Comparison of ENCODE assay signal across 8 cellular contexts in genomic region chr11:9459573-9460321, GRCh38. TPM values are rescaled to one million over a fixed set of nuclear protein-coding genes. Genes with fewer than 3 reads are reported as not detected.
DNase-seq lines count a peak whose midpoint lies in the region; ATAC-seq and TF ChIP-seq lines count a peak whose summit lies in the region.

No MANE protein-coding gene starts in this region.

- H3K36me3 ChIP-seq in IMR-90 (ENCODE audit: control insufficient read depth, insufficient read depth, low read length): no peaks in the 10 kb centered on the region
- H3K36me3 ChIP-seq in kidney epithelial cell (ENCODE audit: control insufficient read depth, insufficient read depth, low read length): no peaks in the 10 kb centered on the region

- H3K9me1 ChIP-seq in IMR-90 (ENCODE audit: insufficient read depth, low read length): no peaks in the 10 kb centered on the region

- H3K27ac Mint-ChIP-seq in CD4-positive, alpha-beta T cell: peak overlapping the region; percentile 100
- H3K27ac Mint-ChIP-seq in T-helper 1 cell treated with Interleukin-12 subunit alpha and Interleukin-12 subunit beta and Interleukin-4 antibody, amounts not matched to agents 30 μg/mL and 1 μg/mL, for 36 hours: peak overlapping the region; percentile 98

- H3K27me3 Mint-ChIP-seq in CD4-positive, alpha-beta T cell: no peaks in the 10 kb centered on the region
- no peaks in the 10 kb centered on the region for H3K27me3 Mint-ChIP-seq in T-helper 1 cell treated with Interleukin-12 subunit alpha and Interleukin-12 subunit beta and Interleukin-4 antibody, amounts not matched to agents 30 μg/mL and 1 μg/mL, for 36 hours (ENCODE audit: low read depth)

- TF ChIP-seq RAD21 in IMR-90 (IDR thresholded peaks at IDR 0.05; ENCODE audit: low read length): no peak

- TF ChIP-seq POLR2A in IMR-90 (IDR thresholded peaks at IDR 0.05; ENCODE audit: low read depth, low read length): no peak

- peak overlapping the region; percentile 98 for H4K5ac ChIP-seq in IMR-90 (ENCODE audit: low read depth, low read length)

- H3K56ac ChIP-seq in IMR-90 (ENCODE audit: extremely low read depth, insufficient read depth, low read length): peak overlapping the region; percentile 99

- H2BK20ac ChIP-seq in IMR-90 (ENCODE audit: low read depth, low read length): 0 out of 2 replicates have a peak overlapping the region, but pooled peaks have one; percentile 23

- H3K4me2 ChIP-seq in IMR-90 (ENCODE audit: low read depth, low read length): peak overlapping the region; percentile 94

- peak overlapping the region; percentile 95 for H3K9ac ChIP-seq in IMR-90 (ENCODE audit: low read depth, low read length)

- H4K91ac ChIP-seq in IMR-90 (ENCODE audit: insufficient read depth, low read depth, low read length): peak overlapping the region; percentile 100

- H3K4me3 Mint-ChIP-seq in CD4-positive, alpha-beta T cell: peak overlapping the region; percentile 99
- H3K4me3 Mint-ChIP-seq in T-helper 1 cell treated with Interleukin-12 subunit alpha and Interleukin-12 subunit beta and Interleukin-4 antibody, amounts not matched to agents 30 μg/mL and 1 μg/mL, for 36 hours: peak overlapping the region; percentile 98

- H3K4ac ChIP-seq in IMR-90 (ENCODE audit: low read depth, low read length): peak overlapping the region; percentile 100

- no peak for ATAC-seq in CD4-positive, alpha-beta T cell (ENCODE audit: poor library complexity)
- ATAC-seq in IMR-90 (ENCODE audit: low read depth) (no peak), HG03342 (IDR thresholded peaks at IDR 0.05; ENCODE audit: unreplicated experiment) (no peak), HG03442 (IDR thresholded peaks at IDR 0.05; ENCODE audit: unreplicated experiment) (no peak)

- H3K14ac ChIP-seq in IMR-90 (replicated peaks; ENCODE audit: low read depth, low read length): peak overlapping the region; percentile 100

- peaks cover 12 to 34% of the 10 kb centered on the region in 2 experiments for H3K79me1 ChIP-seq in IMR-90 (ENCODE audit: low read depth in 1 of 2, low read length in 2 of 2)

- DNase-seq in CD4-positive, alpha-beta T cell: peak in 7 of 10 experiments; percentile 5 to 11 (median 7)
- peak; percentile 64 for DNase-seq in IMR-90
- peak; percentile 28 for DNase-seq in central memory CD4-positive, alpha-beta T cell
- DNase-seq in kidney epithelial cell (ENCODE audit: low read depth): no peak
- DNase-seq in stimulated activated CD4-positive, alpha-beta T cell treated with anti-CD3 and anti-CD28 coated beads, Interleukin-1b, Interleukin-23, amount 100 ng/mL, for 48 hours: peak; percentile 36

- H2BK120ac ChIP-seq in IMR-90 (ENCODE audit: low read depth, low read length): peak overlapping the region; percentile 72

- TF ChIP-seq CTCF in CD4-positive, alpha-beta T cell (IDR thresholded peaks at IDR 0.05): no peak
- no peak; the same call in 1 of the 2 replicates for TF ChIP-seq CTCF in IMR-90 (conservative IDR thresholded peaks at IDR 0.05; ENCODE audit: low read depth, low read length)
- no peak for TF ChIP-seq CTCF in kidney epithelial cell (IDR thresholded peaks at IDR 0.05; ENCODE audit: insufficient read depth, low read length, poor library complexity, severe bottlenecking)

- peak overlapping the region; percentile 100 for H2AK5ac ChIP-seq in IMR-90 (ENCODE audit: low read depth, low read length)

- H3K9me3 ChIP-seq in CD4-positive, alpha-beta T cell (ENCODE audit: control insufficient read depth, low read length): no peaks in the 10 kb centered on the region
- no peaks in the 10 kb centered on the region for H3K9me3 ChIP-seq in IMR-90 (ENCODE audit: control insufficient read depth, insufficient read depth, low read length)

- no peaks in the 10 kb centered on the region for H4K20me1 ChIP-seq in IMR-90 (ENCODE audit: insufficient read depth, low read length)

- peak overlapping the region; percentile 92 for H2BK5ac ChIP-seq in IMR-90 (ENCODE audit: low read depth, low read length, poor library complexity, severe bottlenecking)

- H3K4me1 Mint-ChIP-seq in CD4-positive, alpha-beta T cell (ENCODE audit: low read depth): peaks cover 30% of the 10 kb centered on the region
- H3K4me1 Mint-ChIP-seq in T-helper 1 cell treated with Interleukin-12 subunit alpha and Interleukin-12 subunit beta and Interleukin-4 antibody, amounts not matched to agents 30 μg/mL and 1 μg/mL, for 36 hours (ENCODE audit: low read depth): peaks cover 19% of the 10 kb centered on the region

- H3K4me3 ChIP-seq in IMR-90 (ENCODE audit: insufficient read depth, low read depth, low read length): peak overlapping the region; percentile 81
- H3K4me3 ChIP-seq in kidney epithelial cell (ENCODE audit: low read depth, low read length): peak overlapping the region; percentile 98

- H2BK15ac ChIP-seq in IMR-90 (ENCODE audit: low read depth, low read length): peak overlapping the region; percentile 3; the same call in 1 of the 3 replicates

- dilution Hi-C loops in IMR-90 (cut with HindIII; ENCODE audit: low sequenced_read_pairs, unreplicated experiment): no loop called here

- peak overlapping the region; percentile 94 to 99 for H4K8ac ChIP-seq in IMR-90 (ENCODE audit: low read depth in 2 of 2, low read length in 2 of 2)

- peak overlapping the region; percentile 100 for H2AK9ac ChIP-seq in IMR-90 (replicated peaks; ENCODE audit: low read depth, low read length, poor library complexity)

- H3K18ac ChIP-seq in IMR-90 (ENCODE audit: low read depth, low read length): peak overlapping the region; percentile 97

- H3K36me3 Mint-ChIP-seq in CD4-positive, alpha-beta T cell (ENCODE audit: low read depth): peaks cover 26% of the 10 kb centered on the region
- H3K36me3 Mint-ChIP-seq in T-helper 1 cell treated with Interleukin-12 subunit alpha and Interleukin-12 subunit beta and Interleukin-4 antibody, amounts not matched to agents 30 μg/mL and 1 μg/mL, for 36 hours (ENCODE audit: low read depth): peaks cover 14% of the 10 kb centered on the region

- H3K27me3 ChIP-seq in CD4-positive, alpha-beta T cell (ENCODE audit: control insufficient read depth, insufficient read depth, low read length): no peaks in the 10 kb centered on the region
- H3K27me3 ChIP-seq in IMR-90 (ENCODE audit: control insufficient read depth, insufficient read depth, low read length) (no peaks in the 10 kb centered on the region), kidney epithelial cell (ENCODE audit: control insufficient read depth, insufficient read depth, low read length) (no peaks in the 10 kb centered on the region)

- POLR2A ChIA-PET in CD4-positive, alpha-beta T cell (lab: Charles Lee): interaction anchor here (0.7 to 4.9 kb wide), 40 partner anchors 10 to 1473 kb away, joined by 3 to 60 read pairs (median 6); partner anchors contain the start of genes DENND5A, EIF3F, EIF4G2 and IPO7
- POLR2A ChIA-PET in IMR-90 (lab: Charles Lee; ENCODE audit: unreplicated experiment): interaction anchor here (0.6 to 1.2 kb wide), 5 partner anchors 15 to 588 kb away, joined by 3 read pairs; no protein-coding TSS in a partner anchor

- peak overlapping the region; percentile 95 for H3K27ac ChIP-seq in CD4-positive, alpha-beta T cell (ENCODE audit: low read depth, low read length)
- H3K27ac ChIP-seq in IMR-90 (ENCODE audit: insufficient read depth, low read length): peak overlapping the region; percentile 91

- H3K9me3 Mint-ChIP-seq in CD4-positive, alpha-beta T cell: peaks cover 2% of the 10 kb centered on the region
- H3K9me3 Mint-ChIP-seq in T-helper 1 cell treated with Interleukin-12 subunit alpha and Interleukin-12 subunit beta and Interleukin-4 antibody, amounts not matched to agents 30 μg/mL and 1 μg/mL, for 36 hours: no peaks in the 10 kb centered on the region

- CTCF ChIA-PET in CD4-positive, alpha-beta T cell (lab: Charles Lee): interaction anchor here (0.6 to 1.9 kb wide), 6 partner anchors 47 to 848 kb away, joined by 3 to 7 read pairs (median 4); partner anchors contain the start of gene IPO7
- CTCF ChIA-PET in IMR-90 (lab: Yijun Ruan, JAX): no interaction called here

- in situ Hi-C loops in IMR-90 (cut with MboI; ENCODE audit: low sequenced_read_pairs): no loop called here

- H3K4me1 ChIP-seq in IMR-90 (ENCODE audit: control insufficient read depth, insufficient read depth, low read length): no peaks in the 10 kb centered on the region

- WGBS in IMR-90 (ENCODE audit: extremely low coverage in 2 of 2, insufficient read length in 1 of 2), 2 experiments: 1% methylated on average over 11 of the region's 25 CpGs; no CpG with 5 or more reads in 1 of the 2 experiments

- TSS peak; percentile 91 for BruUV-seq in IMR-90 (replicated peaks; lab: Mats Ljungman, UMichigan)

- intact Hi-C loops in CD4-positive, alpha-beta T cell (cut with DNase I, micrococcal nuclease): loop anchor here (1.0 to 10.0 kb wide), 9 partner anchors 75 to 1398 kb away; partner anchors contain the start of genes IPO7 (in 2 of the 2), DENND5A (in 1 of the 2), RPL27A (in 1 of the 2) and TMEM41B (in 1 of the 2)
- intact Hi-C loops in IMR-90 (cut with micrococcal nuclease): loop anchor here (1.0 to 5.0 kb wide), 3 partner anchors 114 to 289 kb away; partner anchors contain the start of gene WEE1

- peak overlapping the region; percentile 100 for H3K23ac ChIP-seq in IMR-90 (ENCODE audit: low read depth, low read length)

- peak overlapping the region; percentile 88 for H2AFZ ChIP-seq in IMR-90 (replicated peaks; ENCODE audit: low read length, poor library complexity)

TF ChIP-seq in IMR-90, 13 proteins besides CTCF, POLR2A, EP300 and RAD21 (continues in another document):
- no peak for TF ChIP-seq BHLHE40 (IDR thresholded peaks at IDR 0.05; ENCODE audit: low read depth, low read length)
- TF ChIP-seq SMC3 (IDR thresholded peaks at IDR 0.05; ENCODE audit: low read depth, low read length): no peak
- TF ChIP-seq MXI1 (IDR thresholded peaks at IDR 0.05; ENCODE audit: borderline replicate concordance, low read depth, low read length): no peak
- no peak for TF ChIP-seq RCOR1 (IDR thresholded peaks at IDR 0.05; ENCODE audit: insufficient replicate concordance, low read length)
- no peak for TF ChIP-seq MAFK (IDR thresholded peaks at IDR 0.05; ENCODE audit: low read depth, low read length)
- no peak for TF ChIP-seq MAZ (IDR thresholded peaks at IDR 0.05; ENCODE audit: borderline replicate concordance, low read depth, low read length)
- TF ChIP-seq CHD1 (IDR thresholded peaks at IDR 0.05; ENCODE audit: low read depth, low read length): no peak
- no peak for TF ChIP-seq NFE2L2 (IDR thresholded peaks at IDR 0.05; ENCODE audit: low read depth, low read length)

RNA-seq across cellular contexts. Expression of gene ZNF143, which starts 1.1 kb away (rescaled TPM):
- total RNA-seq in CD4-positive, alpha-beta T cell: 10 to 100 TPM; 18.0 to 20.3 TPM
- 49.6 and 58.9 TPM in 2 replicates for total RNA-seq in IMR-90 (2012; rRNA removed)
- polyA plus RNA-seq in IMR-90 (2012; rRNA removed): 22.7 and 23.8 TPM in 2 replicates
- polyA plus RNA-seq in IMR-90 (2012; cell fraction: cytosol; rRNA removed): 5.1 and 9.3 TPM in 2 replicates
- 7.8 and 15.8 TPM in 2 replicates for polyA plus RNA-seq in IMR-90 (2012; cell fraction: nucleus; rRNA removed; ENCODE audit: low replicate concordance)
- 14.7 and 19.2 TPM in 2 replicates for total RNA-seq in kidney epithelial cell
